Comparison of ENCODE assay signal across 8 cellular contexts in genomic region chr6:32086661-32087573, GRCh38. TPM values are rescaled to one million over a fixed set of nuclear protein-coding genes. Genes with fewer than 3 reads are reported as not detected.
DNase-seq lines count a peak whose midpoint lies in the region; ATAC-seq and TF ChIP-seq lines count a peak whose summit lies in the region.

No MANE protein-coding gene starts in this region.

- H3K4me3 ChIP-seq in fibroblast of the aortic adventitia (ENCODE audit: low read depth, low read length): no peak overlapping the region
- H3K4me3 ChIP-seq in spleen: peak overlapping the region in 5 of 8 donors; percentile 5 to 58 (median 18)
- H3K4me3 ChIP-seq in dorsolateral prefrontal cortex: peak overlapping the region in 18 of 59 donors; percentile 4 to 44 (median 25)

- POLR2A ChIA-PET in T-cell (lab: Charles Lee): no interaction called here

- no peaks in the 10 kb centered on the region for H3K9me3 Mint-ChIP-seq in T-cell

- TF ChIP-seq CTCF in fibroblast of the aortic adventitia (IDR thresholded peaks at IDR 0.05; ENCODE audit: insufficient read depth, low read length) (no peak), spleen (IDR thresholded peaks at IDR 0.05 in 8 of 11, conservative IDR thresholded peaks at IDR 0.05 in 3 of 11) (no peak), dorsolateral prefrontal cortex (IDR thresholded peaks at IDR 0.05 in 54 of 56, conservative IDR thresholded peaks at IDR 0.05 in 2 of 56; ENCODE audit: low read depth in 1 of 56, partially characterized antibody in 56 of 56) (no peak)

- H3K4me1 Mint-ChIP-seq in T-cell: peaks cover 3 to 5% (median 4%) of the 10 kb centered on the region in 3 donors

- peak; percentile 15 for DNase-seq in activated naive CD4-positive, alpha-beta T cell treated with Interleukin-2 at 50 U/mL for 16 hours
- DNase-seq in activated naive CD4-positive, alpha-beta T cell treated with anti-CD3 and anti-CD28 coated beads, Interleukin-2, amount 50 U/mL, for 16 hours: no peak
- DNase-seq in T-cell: no peak
- peak; percentile 73 for DNase-seq in fibroblast of the aortic adventitia (ENCODE audit: low read depth)
- DNase-seq in spleen: no peak
- DNase-seq in dorsolateral prefrontal cortex: no peak

- ATAC-seq in T-cell (replicated peaks in 1 of 4): peak; percentile 23 to 49 (median 28)
- no peak for ATAC-seq in GM21390 (IDR thresholded peaks at IDR 0.05; ENCODE audit: unreplicated experiment)
- no peak for ATAC-seq in GM18505 (IDR thresholded peaks at IDR 0.05; ENCODE audit: unreplicated experiment)

- WGBS in spleen, 5 donors: 22 to 36% (median 25%) methylated on average over 31 to 45 of the region's 45 CpGs

- intact Hi-C loops in spleen (cut with DNase I; ENCODE audit: low total_unique reads): no loop called here
- intact Hi-C loops in dorsolateral prefrontal cortex (cut with DNase I): no loop called here

- H3K9me3 ChIP-seq in spleen: no peaks in the 10 kb centered on the region

- H3K4me1 ChIP-seq in spleen: peaks cover 12 to 44% (median 29%) of the 10 kb centered on the region in 6 donors

- TF ChIP-seq POLR2A in spleen (IDR thresholded peaks at IDR 0.05) (no peak), GM18505 (IDR thresholded peaks at IDR 0.05; ENCODE audit: borderline replicate concordance, extremely low read depth, insufficient read depth, insufficient read length) (no peak)

- H3K27me3 ChIP-seq in spleen (replicated peaks in 1 of 7): peaks cover 0 to 42% (median 13%) of the 10 kb centered on the region in 7 donors
- peaks cover 0 to 18% (median 0%) of the 10 kb centered on the region in 45 donors for H3K27me3 ChIP-seq in dorsolateral prefrontal cortex

- H3K36me3 Mint-ChIP-seq in T-cell: no peaks in the 10 kb centered on the region

- H3K27ac Mint-ChIP-seq in T-cell: no peak overlapping the region

- H3K27ac ChIP-seq in spleen (peak overlapping the region in 6 of 8 donors; percentile 60 to 89 (median 80)), dorsolateral prefrontal cortex (peak overlapping the region in 4 of 59 donors; percentile 3 to 77 (median 51))

- CTCF ChIA-PET in T-cell (lab: Charles Lee): no interaction called here

- peaks cover 23 to 35% of the 10 kb centered on the region in 2 donors for H3K27me3 Mint-ChIP-seq in T-cell

- H3K4me3 Mint-ChIP-seq in T-cell: peak overlapping the region in 1 of 3 donors; percentile 55

- H3K36me3 ChIP-seq in spleen: peaks cover 0 to 16% (median 0%) of the 10 kb centered on the region in 6 donors

RNA-seq across cellular contexts. Expression of gene TNXB, which starts 22.2 kb away (rescaled TPM):
- total RNA-seq in T-cell (10 to 100 TPM in 4 of 5 donors, 1 to 10 TPM in 1; 8.0 to 20.9 (median 15.4) TPM), fibroblast of the aortic adventitia (ENCODE audit: low replicate concordance) (54.0 and 315 TPM in 2 replicates), spleen (100 to 1,000 TPM in 2 of 7 donors, 10 to 100 TPM in 5; 37.6 to 117 (median 72.7) TPM), dorsolateral prefrontal cortex (10 to 100 TPM; 10.8 to 47.8 (median 25.8) TPM)
- polyA plus RNA-seq in spleen: 10 to 100 TPM; 13.7 to 39.3 (median 32.5) TPM

RNA-seq across cellular contexts. Expression of gene ATF6B, which starts 41.1 kb away (rescaled TPM):
- 100 to 1,000 TPM; 106 to 151 (median 145) TPM for total RNA-seq in T-cell
- total RNA-seq in fibroblast of the aortic adventitia (ENCODE audit: low replicate concordance): 23.8 and 40.6 TPM in 2 replicates
- total RNA-seq in spleen: 100 to 1,000 TPM in 4 of 7 donors, 10 to 100 TPM in 3; 79.1 to 126 (median 101) TPM
- 10 to 100 TPM; 45.3 to 72.7 (median 46.2) TPM for polyA plus RNA-seq in spleen
- total RNA-seq in dorsolateral prefrontal cortex: 100 to 1,000 TPM in 8 of 120 experiments, 10 to 100 TPM in 112; 61.3 to 117 (median 80.7) TPM

RNA-seq across cellular contexts. Expression of gene FKBPL, which starts 43.2 kb away (rescaled TPM):
- total RNA-seq in T-cell: 1 to 10 TPM in 4 of 5 donors, under 1 TPM in 1; 0.83 to 3.7 (median 1.5) TPM
- total RNA-seq in fibroblast of the aortic adventitia (ENCODE audit: low replicate concordance): 5.6 and 7.9 TPM in 2 replicates
- 1 to 10 TPM; 2.9 to 5.8 (median 4.3) TPM for total RNA-seq in spleen
- polyA plus RNA-seq in spleen: 1 to 10 TPM; 4.7 to 6.1 (median 6.0) TPM
- total RNA-seq in dorsolateral prefrontal cortex: 1 to 10 TPM; 2.2 to 8.2 (median 5.4) TPM

RNA-seq across cellular contexts. Expression of gene CYP21A2, which starts 48.7 kb away (rescaled TPM):
- 1 to 10 TPM in 3 of 5 donors, under 1 TPM in 2; 0.43 to 2.2 (median 1.6) TPM for total RNA-seq in T-cell
- 0.09 and 1.3 TPM in 2 replicates for total RNA-seq in fibroblast of the aortic adventitia (ENCODE audit: low replicate concordance)
- 10 to 100 TPM in 2 of 7 donors, 1 to 10 TPM in 5; 4.9 to 14.3 (median 7.1) TPM for total RNA-seq in spleen
- 1 to 10 TPM in 2 of 3 donors, under 1 TPM in 1; 0.97 to 2.4 (median 2.2) TPM for polyA plus RNA-seq in spleen
- total RNA-seq in dorsolateral prefrontal cortex: 1 to 10 TPM in 98 of 120 experiments, under 1 TPM in 20, not detected in 2; 0.34 to 9.4 (median 2.1) TPM

Comparison
In these comparisons a context has a peak if more than half of its experiments do, and no peak if none do; other contexts are left out.
1. DNase-seq: peak in activated naive CD4-positive, alpha-beta T cell treated with Interleukin-2 at 50 U/mL for 16 hours (single experiment) and fibroblast of the aortic adventitia (single experiment); none in activated naive CD4-positive, alpha-beta T cell treated with anti-CD3 and anti-CD28 coated beads, Interleukin-2, amount 50 U/mL, for 16 hours (single experiment), T-cell (0 of 34), spleen (single experiment) and dorsolateral prefrontal cortex (0 of 10).
2. ATAC-seq: peak in T-cell (4 of 4); none in GM21390 (single experiment) and GM18505 (single experiment).